ENCODE assay signal across 9 cellular contexts in the genomic region with DNA sequence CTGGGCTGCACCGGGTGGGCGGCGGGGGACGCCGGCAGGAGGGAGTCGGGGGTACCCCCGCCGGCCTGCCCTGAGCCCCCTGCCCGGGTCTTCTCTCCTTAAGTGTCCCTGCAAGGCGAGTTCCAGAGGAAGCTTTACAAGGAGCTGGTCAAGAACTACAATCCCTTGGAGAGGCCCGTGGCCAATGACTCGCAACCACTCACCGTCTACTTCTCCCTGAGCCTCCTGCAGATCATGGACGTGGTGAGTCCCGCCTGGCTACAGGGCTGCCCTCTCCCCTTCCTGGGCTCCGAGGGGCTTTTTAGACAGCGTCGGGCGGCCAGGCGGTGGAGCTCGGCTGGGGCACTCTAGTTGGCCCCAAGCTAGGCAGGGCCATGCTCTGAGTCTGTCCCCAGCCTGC. TPM values are rescaled to one million over a fixed set of nuclear protein-coding genes. Genes with fewer than 3 reads are reported as not detected.
DNase-seq lines count a peak whose midpoint lies in the region; ATAC-seq, FAIRE-seq and TF ChIP-seq lines count a peak whose summit lies in the region.
"Had no signal": no experiment of that assay in that cellular context is flagged by ENCODE, and none has a peak within 500 bp of the region (broad histone marks: within the 10 kb centered on the region; RNA-seq: fewer than 3 reads in every experiment).

No MANE protein-coding gene starts in this region.

- no peak for FAIRE-seq in bronchial epithelial cell (lab: Jason Lieb, UNC)

- no peak overlapping the region for H3K27ac Mint-ChIP-seq in activated naive CD4-positive, alpha-beta T cell treated with anti-CD3 and anti-CD28 coated beads, Interleukin-2, amount 50 U/mL, for 24 hours

- H3K27ac ChIP-seq in mesodermal cell (ENCODE audit: low read depth, low read length, severe bottlenecking) (no peak overlapping the region), aorta (ENCODE audit: low read depth in 1 of 2, low read length in 2 of 2) (no peak overlapping the region)

- H3K9me3 Mint-ChIP-seq in activated naive CD4-positive, alpha-beta T cell treated with anti-CD3 and anti-CD28 coated beads, Interleukin-2, amount 50 U/mL, for 24 hours = no peaks in the 10 kb centered on the region

- peaks cover 53% of the 10 kb centered on the region for H3K27me3 Mint-ChIP-seq in activated naive CD4-positive, alpha-beta T cell treated with anti-CD3 and anti-CD28 coated beads, Interleukin-2, amount 50 U/mL, for 24 hours

- intact Hi-C loops in aorta (cut with DNase I) = no loop called here

- H3K36me3 Mint-ChIP-seq in activated naive CD4-positive, alpha-beta T cell treated with anti-CD3 and anti-CD28 coated beads, Interleukin-2, amount 50 U/mL, for 24 hours = no peaks in the 10 kb centered on the region

- H3K4me3 ChIP-seq in bronchial epithelial cell (ENCODE audit: low read depth, low read length) (peak overlapping the region; percentile 35), mesodermal cell (ENCODE audit: extremely low read depth, insufficient read depth, low read length, poor library complexity, severe bottlenecking) (peak overlapping the region; percentile 53), aorta (ENCODE audit: low read length in 2 of 2) (peak overlapping the region; percentile 40 to 68)

- ATAC-seq in aorta (ENCODE audit: low FRiP score) = peak; percentile 11
- no peak for ATAC-seq in GM21576 (IDR thresholded peaks at IDR 0.05; ENCODE audit: unreplicated experiment)

- DNase-seq in activated naive CD4-positive, alpha-beta T cell treated with Interleukin-2 at 50 U/mL for 16 hours = no peak
- DNase-seq in bronchial epithelial cell (ENCODE audit: low read depth) = no peak
- DNase-seq in aorta = no peak
- no peak for DNase-seq in cortex of kidney (lab: John Stamatoyannopoulos, UW)
- DNase-seq in NCI-H1436 (lab: John Stamatoyannopoulos, UW) = no peak
- DNase-seq: activated CD4-positive, CD25-positive, alpha-beta regulatory T cell treated with anti-CD3 and anti-CD28 coated beads, Interleukin-2, amount 50 U/mL, for 72 hours had no signal

- TF ChIP-seq CTCF in bronchial epithelial cell (IDR thresholded peaks at IDR 0.05; ENCODE audit: insufficient read depth, low read length, severe bottlenecking) = no peak

- H3K4me1 ChIP-seq in mesodermal cell (ENCODE audit: control insufficient read depth, insufficient read depth, low read length, poor library complexity, severe bottlenecking) (peaks cover 8% of the 10 kb centered on the region), aorta (ENCODE audit: control insufficient read depth in 1 of 2, insufficient read depth in 2 of 2, low read length in 2 of 2) (no peaks in the 10 kb centered on the region)

- peaks cover 16% of the 10 kb centered on the region for H3K27me3 ChIP-seq in bronchial epithelial cell (ENCODE audit: control insufficient read depth, insufficient read depth, low read length)
- peaks cover 0 to 2% of the 10 kb centered on the region in 2 donors for H3K27me3 ChIP-seq in aorta (ENCODE audit: control insufficient read depth in 1 of 2, insufficient read depth in 2 of 2, low read length in 1 of 2)

- H3K36me3 ChIP-seq in bronchial epithelial cell (ENCODE audit: control insufficient read depth, insufficient read depth, low read length) (no peaks in the 10 kb centered on the region), mesodermal cell (ENCODE audit: control insufficient read depth, insufficient read depth, low read length) (no peaks in the 10 kb centered on the region), aorta (ENCODE audit: control insufficient read depth in 1 of 2, insufficient read depth in 2 of 2, low read length in 1 of 2) (no peaks in the 10 kb centered on the region)

- WGBS in mesodermal cell (ENCODE audit: insufficient coverage in 2 of 2), 2 experiments = 5 to 10% methylated on average over 8 to 16 of the region's 21 CpGs
- WGBS in aorta, 2 donors = 1 to 2% methylated on average over 21 of the region's 21 CpGs

- H3K4me1 Mint-ChIP-seq in activated naive CD4-positive, alpha-beta T cell treated with anti-CD3 and anti-CD28 coated beads, Interleukin-2, amount 50 U/mL, for 24 hours = peaks cover 8% of the 10 kb centered on the region

- H3K9me3 ChIP-seq in mesodermal cell (ENCODE audit: control insufficient read depth, low read length) = no peaks in the 10 kb centered on the region
- no peaks in the 10 kb centered on the region for H3K9me3 ChIP-seq in aorta (ENCODE audit: control insufficient read depth, low read length)

- H3K4me3 Mint-ChIP-seq in activated naive CD4-positive, alpha-beta T cell treated with anti-CD3 and anti-CD28 coated beads, Interleukin-2, amount 50 U/mL, for 24 hours = peak overlapping the region; percentile 69

RNA-seq across cellular contexts. Expression of a gene that starts 0.5 kb away (rescaled TPM):
- under 0.01 TPM in 2 replicates for total RNA-seq in bronchial epithelial cell
- 2.1 TPM for polyA plus RNA-seq in mesodermal cell (2013, experiment 1 of 2)
- polyA plus RNA-seq in mesodermal cell (2013, experiment 2 of 2) = 1.7 TPM
- 1 to 10 TPM; 3.5 to 3.6 TPM for total RNA-seq in aorta
- polyA plus RNA-seq in aorta = 1 to 10 TPM in 1 of 2 donors, under 1 TPM in 1; 0.88 to 2.3 TPM
